ENCODE assay signal across 15 cellular contexts in the genomic region with DNA sequence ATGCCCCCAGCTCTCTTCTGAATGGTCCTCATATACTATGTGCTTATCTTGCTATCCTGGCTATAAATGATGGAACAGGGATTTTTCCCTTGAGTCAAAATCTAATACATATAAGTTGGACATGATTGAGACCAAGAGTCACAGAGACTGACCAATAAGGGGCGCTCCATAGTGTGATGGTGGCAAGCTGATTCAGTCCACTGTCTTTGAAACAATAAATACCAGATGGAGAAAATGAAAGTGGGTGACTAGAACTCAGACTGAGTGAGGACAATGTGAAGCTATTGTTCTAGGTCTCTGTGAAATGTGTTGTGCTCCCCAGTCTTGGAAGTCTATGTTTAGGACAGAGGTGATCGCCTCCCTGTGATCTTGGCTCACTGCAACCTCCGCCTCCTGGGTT.
"Had no signal": no experiment of that assay in that cellular context is flagged by ENCODE, and none has a peak within 500 bp of the region (broad histone marks: within the 10 kb centered on the region; RNA-seq: fewer than 3 reads in every experiment).

No MANE protein-coding gene starts in this region.

- H3K27me3 ChIP-seq: colonic mucosa, neutrophil, suprapubic skin had no signal

- H3K27ac Mint-ChIP-seq: activated CD8-positive, alpha-beta memory T cell treated with anti-CD3 and anti-CD28 coated beads, Interleukin-2, amount 10 ng/mL, durations not matched to agents 7 days and 5 days; activated T-cell treated with anti-CD3 and anti-CD28 coated beads, Interleukin-2, amount 50 U/mL, for 24 hours; memory B cell; naive thymus-derived CD8-positive, alpha-beta T cell; stimulated activated naive CD8-positive, alpha-beta T cell treated with anti-CD3 and anti-CD28 coated beads, Interleukin-15, Interleukin-2, amounts not matched to agents 100 ng/mL and 50 ng/mL, for 24 hours had no signal

- H3K9me3 Mint-ChIP-seq: activated T-cell treated with anti-CD3 and anti-CD28 coated beads, Interleukin-2, amount 50 U/mL, for 24 hours; memory B cell; naive thymus-derived CD8-positive, alpha-beta T cell; stimulated activated naive CD8-positive, alpha-beta T cell treated with anti-CD3 and anti-CD28 coated beads, Interleukin-15, Interleukin-2, amounts not matched to agents 100 ng/mL and 50 ng/mL, for 24 hours had no signal

- H3K27ac ChIP-seq: colonic mucosa, left ventricle myocardium inferior, neutrophil, suprapubic skin had no signal

- H3K9me3 ChIP-seq: colonic mucosa, left ventricle myocardium inferior, neutrophil, suprapubic skin had no signal

- H3K36me3 Mint-ChIP-seq: activated CD8-positive, alpha-beta memory T cell treated with anti-CD3 and anti-CD28 coated beads, Interleukin-2, amount 10 ng/mL, durations not matched to agents 7 days and 5 days; memory B cell; naive thymus-derived CD8-positive, alpha-beta T cell had no signal

- H3K36me3 ChIP-seq: colonic mucosa, left ventricle myocardium inferior, neutrophil, suprapubic skin had no signal

- H3K4me1 Mint-ChIP-seq: memory B cell; naive thymus-derived CD8-positive, alpha-beta T cell had no signal

- H3K4me3 Mint-ChIP-seq: activated CD8-positive, alpha-beta memory T cell treated with anti-CD3 and anti-CD28 coated beads, Interleukin-2, amount 10 ng/mL, durations not matched to agents 7 days and 5 days; activated T-cell treated with anti-CD3 and anti-CD28 coated beads, Interleukin-2, amount 50 U/mL, for 24 hours; memory B cell; naive thymus-derived CD8-positive, alpha-beta T cell; stimulated activated naive CD8-positive, alpha-beta T cell treated with anti-CD3 and anti-CD28 coated beads, Interleukin-15, Interleukin-2, amounts not matched to agents 100 ng/mL and 50 ng/mL, for 24 hours had no signal

- H3K4me3 ChIP-seq: colonic mucosa, left ventricle myocardium inferior, suprapubic skin had no signal

- DNase-seq: activated CD4-positive, alpha-beta T cell treated with anti-CD3 and anti-CD28 coated beads, Interleukin-2, amount 50 U/mL, for 48 hours; activated CD8-positive, alpha-beta memory T cell treated with anti-CD3 and anti-CD28 coated beads, Interleukin-2, amount 10 ng/mL, durations not matched to agents 7 days and 5 days; activated naive CD4-positive, alpha-beta T cell treated with anti-CD3 and anti-CD28 coated beads, Interleukin-2, amount 50 U/mL, for 16 hours; activated T-cell treated with anti-CD3 and anti-CD28 coated beads, Interleukin-2, amount 50 U/mL, for 24 hours; colonic mucosa; kidney; left ventricle myocardium inferior; naive thymus-derived CD8-positive, alpha-beta T cell; right cardiac atrium; small intestine; T1000 had no signal

- H3K27me3 Mint-ChIP-seq: stimulated activated naive CD8-positive, alpha-beta T cell treated with anti-CD3 and anti-CD28 coated beads, Interleukin-15, Interleukin-2, amounts not matched to agents 100 ng/mL and 50 ng/mL, for 24 hours had no signal

- ATAC-seq: activated CD8-positive, alpha-beta memory T cell treated with anti-CD3 and anti-CD28 coated beads, Interleukin-2, amount 10 ng/mL, durations not matched to agents 7 days and 5 days; naive thymus-derived CD8-positive, alpha-beta T cell; right cardiac atrium had no signal

- H3K4me1 ChIP-seq: colonic mucosa, suprapubic skin had no signal
